ENCODE assay signal across 8 cellular contexts in genomic region chr1:107430540-107431228, GRCh38.
DNase-seq lines count a peak whose midpoint lies in the region; ATAC-seq and TF ChIP-seq lines count a peak whose summit lies in the region.

No MANE protein-coding gene starts in this region.

- H3K36me3 ChIP-seq in heart left ventricle, result no peaks in the 10 kb centered on the region
- H3K36me3 ChIP-seq in SJCRH30, result no peaks in the 10 kb centered on the region; the same call in 1 of the 2 replicates
- H3K36me3 ChIP-seq in neural progenitor cell, result no peaks in the 10 kb centered on the region

- intact Hi-C loops in heart left ventricle (cut with DNase I), result loop anchor here in 2 of 10 donors (5.0 to 10.0 kb wide), 2 partner anchors 314 to 322 kb away; no protein-coding TSS in a partner anchor
- intact Hi-C loops in Right ventricle myocardium superior (cut with DNase I), result no loop called here

- H3K27me3 Mint-ChIP-seq in neural progenitor cell (ENCODE audit: insufficient read depth, low read depth), result no peaks in the 10 kb centered on the region

- no peak overlapping the region for H3K9ac ChIP-seq in neural progenitor cell

- no peak overlapping the region for H3K27ac Mint-ChIP-seq in neural progenitor cell

- TF ChIP-seq CTCF in heart left ventricle (IDR thresholded peaks at IDR 0.05) (peak; percentile 21 to 65 (median 39)), HL-60 (IDR thresholded peaks at IDR 0.05; ENCODE audit: insufficient read depth, low read length) (peak; percentile 90), epithelial cell of proximal tubule (conservative IDR thresholded peaks at IDR 0.05; ENCODE audit: low read depth, low read length) (peak; percentile 88), neural progenitor cell (IDR thresholded peaks at IDR 0.05) (peak; percentile 90)

- H3K9me3 ChIP-seq in heart left ventricle, result peaks cover 0 to 3% (median 0%) of the 10 kb centered on the region in 12 donors
- no peaks in the 10 kb centered on the region for H3K9me3 ChIP-seq in SJCRH30 (replicated peaks)
- H3K9me3 ChIP-seq in neural progenitor cell (ENCODE audit: low read depth), result no peaks in the 10 kb centered on the region

- no peaks in the 10 kb centered on the region for H4K20me1 ChIP-seq in neural progenitor cell (ENCODE audit: low read depth)

- no peaks in the 10 kb centered on the region for H3K79me2 ChIP-seq in neural progenitor cell (ENCODE audit: low read depth)

- H3K4me3 Mint-ChIP-seq in neural progenitor cell, result no peak overlapping the region

- DNase-seq in heart left ventricle (peak in 1 of 5 donors; percentile 8), Right ventricle myocardium superior (no peak), HL-60 (ENCODE audit: low read depth in 1 of 2, low spot score in 1 of 2) (peak; percentile 14 to 29), SJCRH30 (peak; percentile 24 to 65), epithelial cell of proximal tubule (ENCODE audit: low read depth) (peak; percentile 23), neural progenitor cell (ENCODE audit: low spot score) (peak; percentile 79)
- DNase-seq in activated CD8-positive, alpha-beta memory T cell treated with anti-CD3 and anti-CD28 coated beads for 24 hours, result no peak

- H3K4me2 ChIP-seq in neural progenitor cell, result no peak overlapping the region

- H3K27me3 ChIP-seq in heart left ventricle (peaks cover 0 to 4% (median 0%) of the 10 kb centered on the region in 9 donors), HL-60 (ENCODE audit: insufficient read depth, poor library complexity, severe bottlenecking) (peaks cover 12% of the 10 kb centered on the region), SJCRH30 (no peaks in the 10 kb centered on the region), neural progenitor cell (peaks cover 5% of the 10 kb centered on the region)

- H3K36me3 Mint-ChIP-seq in neural progenitor cell, result no peaks in the 10 kb centered on the region

- 47 to 58% (median 53%) methylated on average over 14 of the region's 14 CpGs for WGBS in heart left ventricle, 4 donors

- peaks cover 2% of the 10 kb centered on the region for H3K4me1 Mint-ChIP-seq in neural progenitor cell

- peaks cover 7% of the 10 kb centered on the region for H3K9me3 Mint-ChIP-seq in neural progenitor cell

- H3K4me3 ChIP-seq in heart left ventricle, result no peak overlapping the region
- H3K4me3 ChIP-seq in HL-60 (replicated peaks; ENCODE audit: insufficient read depth, low read length), result no peak overlapping the region
- H3K4me3 ChIP-seq in SJCRH30, result no peak overlapping the region
- no peak overlapping the region for H3K4me3 ChIP-seq in epithelial cell of proximal tubule (ENCODE audit: low read depth, low read length)
- no peak overlapping the region for H3K4me3 ChIP-seq in neural progenitor cell

- H3K27ac ChIP-seq in heart left ventricle, result no peak overlapping the region
- H3K27ac ChIP-seq in HL-60 (replicated peaks), result no peak overlapping the region
- H3K27ac ChIP-seq in SJCRH30, result no peak overlapping the region
- no peak overlapping the region for H3K27ac ChIP-seq in neural progenitor cell

- H2AFZ ChIP-seq in neural progenitor cell (replicated peaks), result no peak overlapping the region

- TF ChIP-seq POLR2A in heart left ventricle (IDR thresholded peaks at IDR 0.05), result no peak

- no peaks in the 10 kb centered on the region for H3F3A ChIP-seq in neural progenitor cell (ENCODE audit: low read depth)

- H3K4me1 ChIP-seq in heart left ventricle (no peaks in the 10 kb centered on the region), SJCRH30 (no peaks in the 10 kb centered on the region), neural progenitor cell (peaks cover 11% of the 10 kb centered on the region)

- ATAC-seq in heart left ventricle (no peak), Right ventricle myocardium superior (ENCODE audit: poor library complexity) (no peak), GM21381 (IDR thresholded peaks at IDR 0.05; ENCODE audit: unreplicated experiment) (peak; percentile 76)

Comparison
In these comparisons a context has a peak if more than half of its experiments do, and no peak if none do; other contexts are left out.
1. DNase-seq: peak in HL-60 (2 of 2), SJCRH30 (2 of 2), epithelial cell of proximal tubule (single experiment) and neural progenitor cell (single experiment); none in Right ventricle myocardium superior (single experiment) and activated CD8-positive, alpha-beta memory T cell treated with anti-CD3 and anti-CD28 coated beads for 24 hours (single experiment).
2. CTCF ChIP-seq: peak in every context shown above with its lines; median percentile 90 in HL-60; 90 in neural progenitor cell; 88 in epithelial cell of proximal tubule; 39 in heart left ventricle.